Comparison of ENCODE assay signal across 8 cellular contexts in genomic region chr11:123640677-123641494, GRCh38. TPM values are rescaled to one million over a fixed set of nuclear protein-coding genes. Genes with fewer than 3 reads are reported as not detected.
A peak's percentile ranks its signal among the peaks of the same experiment; 100 is the strongest.
DNase-seq lines count a peak whose midpoint lies in the region; ATAC-seq and TF ChIP-seq lines count a peak whose summit lies in the region.

No MANE protein-coding gene starts in this region.

- POLR2A ChIA-PET in HEK293 (lab: Yijun Ruan, JAX): no interaction called here

- peak in 1 of 2 donors; percentile 79 for ATAC-seq in upper lobe of left lung (ENCODE audit: low FRiP score in 2 of 2)

- no peaks in the 10 kb centered on the region for H3K36me3 ChIP-seq in HEK293 (ENCODE audit: control insufficient read depth in 2 of 2, insufficient read depth in 1 of 2, low read length in 2 of 2)
- H3K36me3 ChIP-seq in upper lobe of left lung: no peaks in the 10 kb centered on the region

- TF ChIP-seq POLR2A in upper lobe of left lung (IDR thresholded peaks at IDR 0.05): no peak

- no peaks in the 10 kb centered on the region for H3K27me3 ChIP-seq in upper lobe of left lung

- DNase-seq in GM12864 (ENCODE audit: low read depth) (no peak), NCI-H128 (lab: John Stamatoyannopoulos, UW; ENCODE audit: unreplicated experiment) (peak; percentile 7), mucosa of gallbladder (ENCODE audit: low spot score) (peak; percentile 16), upper lobe of left lung (peak in 1 of 2 donors; percentile 25), NCI-H2171 (lab: John Stamatoyannopoulos, UW) (no peak)
- peak; percentile 68 for DNase-seq in activated CD4-positive, alpha-beta T cell treated with anti-CD3 and anti-CD28 coated beads for 48 hours
- peak; percentile 27 for DNase-seq in effector CD8-positive, alpha-beta T cell (lab: John Stamatoyannopoulos, UW)

- peak; percentile 89 for TF ChIP-seq CTCF in GM12864 (IDR thresholded peaks at IDR 0.05; ENCODE audit: low read depth, low read length, missing control alignments)
- peak; percentile 67; the same call in 1 of the 2 replicates for TF ChIP-seq CTCF in HEK293 (tag by site-specific recombination; IDR thresholded peaks at IDR 0.05)
- TF ChIP-seq CTCF in upper lobe of left lung (IDR thresholded peaks at IDR 0.05): peak in 5 of 6 experiments; percentile 40 to 63 (median 56)

- CTCF ChIA-PET in HEK293 (lab: Yijun Ruan, JAX): interaction anchor here (0.5 to 12.4 kb wide), 25 partner anchors 10 to 1984 kb away, joined by 3 to 310 read pairs (median 3); partner anchors contain the start of genes CHEK1 and SCN3B

- H3K27ac ChIP-seq in HEK293 (ENCODE audit: extremely low read depth, low read depth, low read length) (no peak overlapping the region), upper lobe of left lung (no peak overlapping the region)

- H3K4me3 ChIP-seq in GM12864 (ENCODE audit: low read depth, low read length) (no peak overlapping the region), HEK293 (ENCODE audit: low read depth, low read length) (no peak overlapping the region), upper lobe of left lung (no peak overlapping the region)

- 28 to 35% methylated on average over 22 of the region's 22 CpGs for WGBS in upper lobe of left lung, 2 donors

- no peak for TF ChIP-seq EP300 in upper lobe of left lung (IDR thresholded peaks at IDR 0.05)

- H3K4me1 ChIP-seq in HEK293 (ENCODE audit: control insufficient read depth, insufficient read depth, low read length) (no peaks in the 10 kb centered on the region), upper lobe of left lung (no peaks in the 10 kb centered on the region)

- no peaks in the 10 kb centered on the region for H3K9me3 ChIP-seq in HEK293 (ENCODE audit: control insufficient read depth, insufficient read depth, low read depth, low read length)
- no peaks in the 10 kb centered on the region for H3K9me3 ChIP-seq in upper lobe of left lung

TF ChIP-seq in HEK293, 187 proteins besides CTCF, POLR2A, EP300 and RAD21:
- TF ChIP-seq ZNF558 (tag by site-specific recombination; IDR thresholded peaks at IDR 0.05): no peak
- TF ChIP-seq ZSCAN23 (tag by site-specific recombination; IDR thresholded peaks at IDR 0.05): no peak
- peak; percentile 81 for TF ChIP-seq ZNF654 (tag by site-specific recombination; IDR thresholded peaks at IDR 0.05; ENCODE audit: low read depth)
- TF ChIP-seq ZNF19 (tag by site-specific recombination; IDR thresholded peaks at IDR 0.05; ENCODE audit: low read depth): no peak

RNA-seq across cellular contexts. Expression of gene SCN3B, which starts 13.5 kb away (rescaled TPM):
- total RNA-seq in mucosa of gallbladder (0.75 TPM), upper lobe of left lung (1 to 10 TPM in 3 of 6 donors, under 1 TPM in 1, not detected in 2; 0.46 to 2.7 (median 1.4) TPM)

Comparison
In these comparisons a context has a peak if more than half of its experiments do, and no peak if none do; other contexts are left out.
1. DNase-seq: peak in NCI-H128 (single experiment), activated CD4-positive, alpha-beta T cell treated with anti-CD3 and anti-CD28 coated beads for 48 hours (single experiment), effector CD8-positive, alpha-beta T cell (single experiment) and mucosa of gallbladder (single experiment); none in GM12864 (single experiment) and NCI-H2171 (single experiment).
2. Peak in every context shown above with its lines, with median percentiles within 50 percentile points of each other: CTCF ChIP-seq.